In genomic region chr4:140870427-140870826, GRCh38 we compare ENCODE assay signal across 20 cellular contexts.
"Had no signal": no experiment of that assay in that cellular context is flagged by ENCODE, and none has a peak within 500 bp of the region (broad histone marks: within the 10 kb centered on the region; RNA-seq: fewer than 3 reads in every experiment).

No MANE protein-coding gene starts in this region.

- H3K4me3 ChIP-seq: gastroesophageal sphincter, lower lobe of right lung, transverse colon, vagina had no signal

- H3K27ac ChIP-seq: epithelial cell of prostate, gastroesophageal sphincter, lower lobe of right lung, transverse colon, vagina had no signal

- ATAC-seq: activated CD8-positive, alpha-beta memory T cell treated with anti-CD3 and anti-CD28 coated beads, Interleukin-2, amount 10 ng/mL, durations not matched to agents 7 days and 5 days; activated naive CD8-positive, alpha-beta T cell treated with anti-CD3 and anti-CD28 coated beads, Interleukin-2, amount 50 U/mL, for 24 hours; gastroesophageal sphincter; left cardiac atrium; lower lobe of right lung had no signal

- H3K9me3 ChIP-seq: gastroesophageal sphincter, lower lobe of right lung, transverse colon, vagina had no signal

- H3K27me3 ChIP-seq: gastroesophageal sphincter, transverse colon, vagina had no signal

- H3K4me1 ChIP-seq: lower lobe of right lung, transverse colon, vagina had no signal

- H3K36me3 ChIP-seq: lower lobe of right lung, transverse colon, vagina had no signal

- DNase-seq: activated CD4-positive, alpha-beta T cell treated with anti-CD3 and anti-CD28 coated beads, Interleukin-2, amount 50 U/mL, for 48 hours; activated CD4-positive, CD25-positive, alpha-beta regulatory T cell treated with anti-CD3 and anti-CD28 coated beads, Interleukin-2, amount 50 U/mL, for 72 hours; activated CD8-positive, alpha-beta memory T cell treated with anti-CD3 and anti-CD28 coated beads, Interleukin-2, amount 10 ng/mL, durations not matched to agents 7 days and 5 days; activated naive CD4-positive, alpha-beta T cell treated with anti-CD3 and anti-CD28 coated beads for 36 hours; activated naive CD8-positive, alpha-beta T cell treated with anti-CD3 and anti-CD28 coated beads, Interleukin-2, amount 50 U/mL, for 24 hours; activated T-cell treated with anti-CD3 and anti-CD28 coated beads, Interleukin-2, amount 50 U/mL, for 1 hour; aorta; cerebellar nuclear complex; effector memory CD4-positive, alpha-beta T cell; left cardiac atrium; lower lobe of right lung; right cardiac atrium; small intestine; stimulated activated CD4-positive, alpha-beta T cell treated with anti-CD3 and anti-CD28 coated beads, Interleukin-4, amount 100 ng/mL, for 24 hours; stimulated activated naive CD4-positive, alpha-beta T cell treated with Interleukin-2 at 50 U/mL for 16 hours; substantia nigra; transverse colon had no signal
